In genomic region chr11:827146-827860, GRCh38 we compare ENCODE assay signal across 9 cellular contexts. TPM values are rescaled to one million over a fixed set of nuclear protein-coding genes. Genes with fewer than 3 reads are reported as not detected.
A peak's percentile ranks its signal among the peaks of the same experiment; 100 is the strongest.
DNase-seq lines count a peak whose midpoint lies in the region; FAIRE-seq and TF ChIP-seq lines count a peak whose summit lies in the region.
"Had no signal": no experiment of that assay in that cellular context is flagged by ENCODE, and none has a peak within 500 bp of the region (broad histone marks: within the 10 kb centered on the region; RNA-seq: fewer than 3 reads in every experiment).

No MANE protein-coding gene starts in this region.

- peak overlapping the region; percentile 37 to 70 for H3K27ac ChIP-seq in coronary artery

- TF ChIP-seq CTCF in LNCaP clone FGC (IDR thresholded peaks at IDR 0.05; ENCODE audit: control insufficient read depth, extremely low read depth, insufficient read depth) (no peak), coronary artery (IDR thresholded peaks at IDR 0.05) (no peak), neural crest cell (conservative IDR thresholded peaks at IDR 0.05) (no peak)

- POLR2A ChIA-PET in activated CD4-positive, alpha-beta T cell treated with anti-CD3 and anti-CD28 coated beads, Interleukin-2, amount 10 ng/mL, durations not matched to agents 7 days and 5 days (lab: Charles Lee), result no interaction called here

- peaks cover 37% of the 10 kb centered on the region for H3K4me1 Mint-ChIP-seq in activated CD4-positive, alpha-beta T cell treated with anti-CD3 and anti-CD28 coated beads, Interleukin-2, amount 10 ng/mL, durations not matched to agents 7 days and 5 days
- peaks cover 21% of the 10 kb centered on the region for H3K4me1 Mint-ChIP-seq in neural crest cell

- H3K36me3 Mint-ChIP-seq in activated CD4-positive, alpha-beta T cell treated with anti-CD3 and anti-CD28 coated beads, Interleukin-2, amount 10 ng/mL, durations not matched to agents 7 days and 5 days (ENCODE audit: low read depth), result peaks cover 10% of the 10 kb centered on the region
- no peaks in the 10 kb centered on the region for H3K36me3 Mint-ChIP-seq in neural crest cell (ENCODE audit: low read depth)

- peak; percentile 36 for DNase-seq in activated CD4-positive, alpha-beta T cell treated with anti-CD3 and anti-CD28 coated beads, Interleukin-2, amount 10 ng/mL, durations not matched to agents 7 days and 5 days
- DNase-seq in activated CD4-positive, alpha-beta T cell treated with anti-CD3 and anti-CD28 coated beads, Interleukin-2, amount 50 U/mL, for 48 hours, result no peak
- no peak for DNase-seq in LNCaP clone FGC (ENCODE audit: low read depth)
- no peak for DNase-seq in coronary artery (ENCODE audit: low spot score)
- no peak for DNase-seq in neural crest cell (ENCODE audit: low read depth, low spot score)
- DNase-seq in DMS79 treated with DMSO at 0.1 percent for 48 hours (lab: John Stamatoyannopoulos, UW), result no peak
- no peak for DNase-seq in SKM-1 (lab: John Stamatoyannopoulos, UW; ENCODE audit: unreplicated experiment)
- no peak for DNase-seq in urothelium cell line (ENCODE audit: low spot score)

- CTCF ChIA-PET in activated CD4-positive, alpha-beta T cell treated with anti-CD3 and anti-CD28 coated beads, Interleukin-2, amount 10 ng/mL, durations not matched to agents 7 days and 5 days (lab: Charles Lee), result interaction anchor here (1.2 to 1.4 kb wide), 2 partner anchors 16 to 30 kb away, joined by 3 to 4 read pairs; partner anchors contain the start of genes POLR2L and TSPAN4

- H3K27ac Mint-ChIP-seq in activated CD4-positive, alpha-beta T cell treated with anti-CD3 and anti-CD28 coated beads, Interleukin-2, amount 10 ng/mL, durations not matched to agents 7 days and 5 days, result peak overlapping the region; percentile 81
- no peak overlapping the region for H3K27ac Mint-ChIP-seq in neural crest cell (ENCODE audit: unreplicated experiment)

- peak overlapping the region; percentile 61 for H3K4me3 ChIP-seq in LNCaP clone FGC (ENCODE audit: low read depth, low read length)
- peak overlapping the region; percentile 64 for H3K4me3 ChIP-seq in coronary artery

- H3K9me3 Mint-ChIP-seq in activated CD4-positive, alpha-beta T cell treated with anti-CD3 and anti-CD28 coated beads, Interleukin-2, amount 10 ng/mL, durations not matched to agents 7 days and 5 days, result no peaks in the 10 kb centered on the region
- H3K9me3 Mint-ChIP-seq in neural crest cell, result no peaks in the 10 kb centered on the region

- FAIRE-seq in urothelium cell line (lab: Jason Lieb, UNC), result no peak
- FAIRE-seq: G401.6 had no signal

- H3K4me3 Mint-ChIP-seq in activated CD4-positive, alpha-beta T cell treated with anti-CD3 and anti-CD28 coated beads, Interleukin-2, amount 10 ng/mL, durations not matched to agents 7 days and 5 days, result peak overlapping the region; percentile 73
- H3K4me3 Mint-ChIP-seq in neural crest cell, result peak overlapping the region; percentile 72

- peaks cover 42% of the 10 kb centered on the region for H3K27me3 Mint-ChIP-seq in activated CD4-positive, alpha-beta T cell treated with anti-CD3 and anti-CD28 coated beads, Interleukin-2, amount 10 ng/mL, durations not matched to agents 7 days and 5 days
- peaks cover 58% of the 10 kb centered on the region for H3K27me3 Mint-ChIP-seq in neural crest cell (ENCODE audit: low read depth)

RNA-seq across cellular contexts. Expression of gene CRACR2B, which starts 0.4 kb away (rescaled TPM):
- total RNA-seq in activated CD4-positive, alpha-beta T cell treated with anti-CD3 and anti-CD28 coated beads, Interleukin-2, amount 10 ng/mL, durations not matched to agents 7 days and 5 days, result 1 to 10 TPM; 7.7 to 8.1 TPM
- 1.6 and 2.7 TPM in 2 replicates for total RNA-seq in neural crest cell

RNA-seq across cellular contexts. Expression of gene CD151, which starts 5.4 kb away (rescaled TPM):
- 10 to 100 TPM; 35.4 to 37.6 TPM for total RNA-seq in activated CD4-positive, alpha-beta T cell treated with anti-CD3 and anti-CD28 coated beads, Interleukin-2, amount 10 ng/mL, durations not matched to agents 7 days and 5 days
- 101 and 108 TPM in 2 replicates for total RNA-seq in neural crest cell

RNA-seq across cellular contexts. Expression of gene PNPLA2, which starts 8.6 kb away (rescaled TPM):
- 10 to 100 TPM; 68.9 to 71.9 TPM for total RNA-seq in activated CD4-positive, alpha-beta T cell treated with anti-CD3 and anti-CD28 coated beads, Interleukin-2, amount 10 ng/mL, durations not matched to agents 7 days and 5 days
- 27.0 and 34.5 TPM in 2 replicates for total RNA-seq in neural crest cell

RNA-seq across cellular contexts. Expression of gene POLR2L, which starts 15.0 kb away (rescaled TPM):
- 10 to 100 TPM; 90.3 to 96.0 TPM for total RNA-seq in activated CD4-positive, alpha-beta T cell treated with anti-CD3 and anti-CD28 coated beads, Interleukin-2, amount 10 ng/mL, durations not matched to agents 7 days and 5 days
- 128 and 134 TPM in 2 replicates for total RNA-seq in neural crest cell

RNA-seq across cellular contexts. Expression of gene TSPAN4, which starts 15.3 kb away (rescaled TPM):
- total RNA-seq in activated CD4-positive, alpha-beta T cell treated with anti-CD3 and anti-CD28 coated beads, Interleukin-2, amount 10 ng/mL, durations not matched to agents 7 days and 5 days, result 1 to 10 TPM; 7.7 to 7.9 TPM
- total RNA-seq in neural crest cell, result 40.0 and 40.2 TPM in 2 replicates
